ENCODE assay signal across 8 cellular contexts in the genomic region with DNA sequence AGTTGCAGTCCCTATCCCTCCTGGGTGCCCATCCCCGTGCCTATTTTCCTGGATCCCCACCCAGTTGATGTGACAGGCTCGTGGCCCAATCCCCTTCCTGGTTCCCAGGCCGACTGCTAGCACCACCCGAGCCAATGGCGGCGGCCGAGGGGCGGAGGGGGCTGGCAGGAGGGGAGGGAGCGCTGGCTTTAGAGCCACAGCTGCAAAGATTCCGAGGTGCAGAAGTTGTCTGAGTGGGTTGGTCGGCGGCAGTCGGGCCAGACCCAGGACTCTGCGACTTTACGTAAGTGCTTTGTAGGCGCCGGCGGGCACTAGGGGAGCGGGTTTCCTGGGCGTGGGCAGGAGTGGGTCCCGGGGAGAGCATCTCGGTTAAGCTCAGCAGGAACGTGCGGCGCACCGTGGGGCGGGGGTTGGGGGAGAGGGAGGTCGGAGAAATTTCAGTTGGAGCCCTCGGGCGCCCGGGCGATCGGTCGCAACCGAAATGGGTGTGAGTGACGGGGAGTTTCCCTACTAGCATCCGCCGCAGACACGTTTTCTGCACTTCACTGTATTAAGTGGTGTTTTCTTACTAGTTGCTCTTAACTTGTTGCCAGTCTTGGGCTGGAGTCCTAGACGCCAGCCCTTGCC. TPM values are rescaled to one million over a fixed set of nuclear protein-coding genes. Genes with fewer than 3 reads are reported as not detected.
DNase-seq lines count a peak whose midpoint lies in the region; ATAC-seq and TF ChIP-seq lines count a peak whose summit lies in the region.

A gene with protein sequence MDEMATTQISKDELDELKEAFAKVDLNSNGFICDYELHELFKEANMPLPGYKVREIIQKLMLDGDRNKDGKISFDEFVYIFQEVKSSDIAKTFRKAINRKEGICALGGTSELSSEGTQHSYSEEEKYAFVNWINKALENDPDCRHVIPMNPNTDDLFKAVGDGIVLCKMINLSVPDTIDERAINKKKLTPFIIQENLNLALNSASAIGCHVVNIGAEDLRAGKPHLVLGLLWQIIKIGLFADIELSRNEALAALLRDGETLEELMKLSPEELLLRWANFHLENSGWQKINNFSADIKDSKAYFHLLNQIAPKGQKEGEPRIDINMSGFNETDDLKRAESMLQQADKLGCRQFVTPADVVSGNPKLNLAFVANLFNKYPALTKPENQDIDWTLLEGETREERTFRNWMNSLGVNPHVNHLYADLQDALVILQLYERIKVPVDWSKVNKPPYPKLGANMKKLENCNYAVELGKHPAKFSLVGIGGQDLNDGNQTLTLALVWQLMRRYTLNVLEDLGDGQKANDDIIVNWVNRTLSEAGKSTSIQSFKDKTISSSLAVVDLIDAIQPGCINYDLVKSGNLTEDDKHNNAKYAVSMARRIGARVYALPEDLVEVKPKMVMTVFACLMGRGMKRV (plus strand): TSS at position 197 of the 627 bp plus-strand sequence. CDS start 49,077 bp downstream, outside the sequence.

- no peak within 1 kb of the TSS for H3K4me3 Mint-ChIP-seq in T-helper 17 cell

- H3K9me3 ChIP-seq in Peyer's patch, result no peaks in the 10 kb centered on the region
- no peaks in the 10 kb centered on the region for H3K9me3 ChIP-seq in T-helper 17 cell (ENCODE audit: control insufficient read depth, low read length, poor library complexity, severe bottlenecking)

- DNase-seq in stimulated activated CD4-positive, alpha-beta T cell treated with anti-CD3 and anti-CD28 coated beads, Interleukin-1b, Interleukin-23, amount 100 ng/mL, for 48 hours, result peak; percentile 3
- DNase-seq in stimulated activated CD4-positive, alpha-beta T cell treated with anti-CD3 and anti-CD28 coated beads, Interleukin-4, amount 100 ng/mL, for 24 hours, result no peak
- DNase-seq in Peyer's patch, result peak in 2 of 3 donors; percentile 66 to 77
- peak; percentile 97 for DNase-seq in islet precursor cell
- no peak for DNase-seq in T-helper 17 cell

- peaks cover 21% of the 10 kb centered on the region for H3K27me3 Mint-ChIP-seq in T-helper 17 cell

- H3K4me3 ChIP-seq in Peyer's patch (peak within 1 kb of the TSS; percentile 30 to 66 (median 48)), skin epidermis (peak within 1 kb of the TSS; percentile 41 to 59 (median 53))

- H3K4me1 ChIP-seq in Peyer's patch, result no peaks in the 10 kb centered on the region

- H3K4me1 Mint-ChIP-seq in T-helper 17 cell, result peaks cover 2% of the 10 kb centered on the region

- H3K27ac ChIP-seq in Peyer's patch (peak within 1 kb of the TSS; percentile 43 to 84 (median 64)), cingulate gyrus (ENCODE audit: low read depth, low read length) (peak within 1 kb of the TSS; percentile 77), skin epidermis (peak within 1 kb of the TSS; percentile 51 to 94 (median 80))

- no peaks in the 10 kb centered on the region for H3K27me3 ChIP-seq in Peyer's patch

- TF ChIP-seq CTCF in Peyer's patch (IDR thresholded peaks at IDR 0.05), result no peak

- no peak within 1 kb of the TSS for H3K27ac Mint-ChIP-seq in T-helper 17 cell

- no peaks in the 10 kb centered on the region for H3K36me3 ChIP-seq in Peyer's patch

- H3K36me3 Mint-ChIP-seq in T-helper 17 cell (ENCODE audit: low read depth), result no peaks in the 10 kb centered on the region

- ATAC-seq in HG03175 (IDR thresholded peaks at IDR 0.05; ENCODE audit: unreplicated experiment) (peak; percentile 45), T-helper 17 cell (no peak)

- TF ChIP-seq POLR2A in Peyer's patch (IDR thresholded peaks at IDR 0.05), result peak in 1 of 2 donors; percentile 34

RNA-seq across cellular contexts. Expression of the gene that starts here (rescaled TPM):
- total RNA-seq in Peyer's patch, result 10 to 100 TPM; 11.0 to 23.1 (median 13.1) TPM
- total RNA-seq in T-helper 17 cell, result 1 to 10 TPM in 1 of 2 donors, not detected in 1; 1.0 TPM

Comparison
In these comparisons a context has a peak if more than half of its experiments do, and no peak if none do; other contexts are left out.
1. RNA of the gene that starts here (total RNA-seq): 11.0 to 23.1 TPM in Peyer's patch; 1.0 TPM in T-helper 17 cell; every median in the first group is over 4 times any median in the second.
2. DNase-seq: peak in stimulated activated CD4-positive, alpha-beta T cell treated with anti-CD3 and anti-CD28 coated beads, Interleukin-1b, Interleukin-23, amount 100 ng/mL, for 48 hours (single experiment), Peyer's patch (2 of 3) and islet precursor cell (single experiment); none in stimulated activated CD4-positive, alpha-beta T cell treated with anti-CD3 and anti-CD28 coated beads, Interleukin-4, amount 100 ng/mL, for 24 hours (single experiment) and T-helper 17 cell (0 of 3).
3. Peak in every context shown above with its lines, with median percentiles within 50 percentile points of each other: H3K27ac ChIP-seq.